In the genomic region with DNA sequence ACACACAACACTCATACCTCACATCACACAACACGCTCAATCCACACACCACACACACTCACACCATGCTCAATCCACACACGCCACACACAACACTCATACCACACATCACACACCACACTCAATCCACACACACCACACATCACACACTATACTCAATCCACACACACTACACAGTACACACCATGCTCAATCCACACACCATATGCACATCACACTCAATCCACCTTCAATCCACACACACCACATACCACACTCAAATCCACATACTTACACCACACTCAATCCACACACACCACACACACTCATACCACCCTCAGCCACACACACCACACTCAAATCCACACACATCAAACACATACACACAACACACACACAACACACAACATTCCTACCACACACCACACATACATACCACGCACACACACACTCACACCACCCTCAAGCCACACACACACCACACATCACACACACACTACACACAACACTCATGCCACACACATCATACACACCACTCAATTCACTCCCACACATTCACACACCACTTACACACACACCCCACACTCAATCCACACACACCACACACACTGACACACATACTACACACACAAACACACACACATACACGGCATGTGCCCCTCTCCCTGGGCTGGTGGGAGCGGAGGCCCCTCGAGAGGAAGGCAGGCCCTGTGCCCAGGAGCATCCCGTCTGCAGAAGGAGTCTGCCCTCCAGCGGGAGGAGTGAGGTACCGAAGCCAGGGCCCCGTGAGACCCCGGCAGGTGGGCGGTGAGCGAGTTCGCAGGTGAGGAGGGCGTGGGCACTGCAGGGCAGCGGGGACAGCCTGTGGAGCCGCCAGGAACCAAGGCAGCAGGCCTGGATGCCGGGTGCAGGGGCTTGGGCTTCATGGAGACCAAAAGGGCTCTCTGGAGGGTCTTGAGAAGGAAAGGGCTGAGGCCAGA, we compare ENCODE assay signal across 1 cellular context.
TF ChIP-seq lines count a peak whose summit lies in the region.

No MANE protein-coding gene starts in this region.

TF ChIP-seq in HepG2, 621 proteins besides CTCF, POLR2A, EP300 and RAD21 (continued from another document and continues in another):
- TF ChIP-seq ZNF501 (CRISPR knock-in tag; IDR thresholded peaks at IDR 0.05), result 0 out of 2 replicates have a peak, but pooled peaks have one; percentile 19
- TF ChIP-seq ZNF3 (CRISPR knock-in tag; IDR thresholded peaks at IDR 0.05), result no peak
- TF ChIP-seq NR2F6 (IDR thresholded peaks at IDR 0.05), result no peak
- no peak for TF ChIP-seq NR2F6 (CRISPR knock-in tag; IDR thresholded peaks at IDR 0.05)
- no peak for TF ChIP-seq HMG20A (CRISPR knock-in tag; IDR thresholded peaks at IDR 0.05; ENCODE audit: borderline replicate concordance)
- TF ChIP-seq, protein P1, sequence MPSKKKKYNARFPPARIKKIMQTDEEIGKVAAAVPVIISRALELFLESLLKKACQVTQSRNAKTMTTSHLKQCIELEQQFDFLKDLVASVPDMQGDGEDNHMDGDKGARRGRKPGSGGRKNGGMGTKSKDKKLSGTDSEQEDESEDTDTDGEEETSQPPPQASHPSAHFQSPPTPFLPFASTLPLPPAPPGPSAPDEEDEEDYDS (CRISPR knock-in tag; IDR thresholded peaks at IDR 0.05), result no peak
- TF ChIP-seq ZNF546 (CRISPR knock-in tag; conservative IDR thresholded peaks at IDR 0.05), result no peak
- TF ChIP-seq DMTF1 (CRISPR knock-in tag; IDR thresholded peaks at IDR 0.05), result no peak
- TF ChIP-seq ZNF570 (CRISPR knock-in tag; IDR thresholded peaks at IDR 0.05; ENCODE audit: borderline replicate concordance), result no peak
- no peak for TF ChIP-seq ZBTB1 (CRISPR knock-in tag; IDR thresholded peaks at IDR 0.05; ENCODE audit: borderline replicate concordance)
- peak; percentile 45; the same call in 1 of the 2 replicates for TF ChIP-seq ZFX (CRISPR knock-in tag; IDR thresholded peaks at IDR 0.05; ENCODE audit: low read depth)
- TF ChIP-seq ZNF619 (CRISPR knock-in tag; IDR thresholded peaks at IDR 0.05), result no peak
- TF ChIP-seq AHDC1 (CRISPR knock-in tag; IDR thresholded peaks at IDR 0.05; ENCODE audit: borderline replicate concordance), result no peak
- peak; percentile 40; the same call in 1 of the 2 replicates for TF ChIP-seq ZNF737 (CRISPR knock-in tag; IDR thresholded peaks at IDR 0.05; ENCODE audit: borderline replicate concordance)
- no peak for TF ChIP-seq KDM4B (CRISPR knock-in tag; IDR thresholded peaks at IDR 0.05)
- TF ChIP-seq CHD2 (IDR thresholded peaks at IDR 0.05; ENCODE audit: low read depth, low read length), result no peak
- no peak for TF ChIP-seq RORA (CRISPR knock-in tag; IDR thresholded peaks at IDR 0.05)
- TF ChIP-seq HHEX (CRISPR knock-in tag; IDR thresholded peaks at IDR 0.05), result no peak
- no peak for TF ChIP-seq GABPA (IDR thresholded peaks at IDR 0.05; ENCODE audit: low read depth, low read length)
- TF ChIP-seq GABPA (CRISPR knock-in tag; IDR thresholded peaks at IDR 0.05; ENCODE audit: low read depth), result no peak
- TF ChIP-seq ZSCAN21 (CRISPR knock-in tag; IDR thresholded peaks at IDR 0.05; ENCODE audit: borderline replicate concordance), result peak; percentile 13; the same call in 1 of the 2 replicates
- no peak for TF ChIP-seq RXRB (CRISPR knock-in tag; IDR thresholded peaks at IDR 0.05; ENCODE audit: borderline replicate concordance)
- TF ChIP-seq NKX3-1 (CRISPR knock-in tag; IDR thresholded peaks at IDR 0.05), result no peak
- no peak for TF ChIP-seq DPF2 (CRISPR knock-in tag; IDR thresholded peaks at IDR 0.05; ENCODE audit: borderline replicate concordance, low read depth)
- no peak for TF ChIP-seq PHF20 (CRISPR knock-in tag; IDR thresholded peaks at IDR 0.05)
- no peak for TF ChIP-seq BORCS8-MEF2B (CRISPR knock-in tag; IDR thresholded peaks at IDR 0.05)
- TF ChIP-seq HNRNPL (IDR thresholded peaks at IDR 0.05; ENCODE audit: low read depth, low read length), result peak; percentile 38; the same call in 1 of the 2 replicates
- TF ChIP-seq NR1H2 (CRISPR knock-in tag; IDR thresholded peaks at IDR 0.05; ENCODE audit: borderline replicate concordance, low read depth), result no peak
- 0 out of 2 replicates have a peak, but pooled peaks have one; percentile 20 for TF ChIP-seq ZNF672 (CRISPR knock-in tag; IDR thresholded peaks at IDR 0.05)
- TF ChIP-seq, protein P2, sequence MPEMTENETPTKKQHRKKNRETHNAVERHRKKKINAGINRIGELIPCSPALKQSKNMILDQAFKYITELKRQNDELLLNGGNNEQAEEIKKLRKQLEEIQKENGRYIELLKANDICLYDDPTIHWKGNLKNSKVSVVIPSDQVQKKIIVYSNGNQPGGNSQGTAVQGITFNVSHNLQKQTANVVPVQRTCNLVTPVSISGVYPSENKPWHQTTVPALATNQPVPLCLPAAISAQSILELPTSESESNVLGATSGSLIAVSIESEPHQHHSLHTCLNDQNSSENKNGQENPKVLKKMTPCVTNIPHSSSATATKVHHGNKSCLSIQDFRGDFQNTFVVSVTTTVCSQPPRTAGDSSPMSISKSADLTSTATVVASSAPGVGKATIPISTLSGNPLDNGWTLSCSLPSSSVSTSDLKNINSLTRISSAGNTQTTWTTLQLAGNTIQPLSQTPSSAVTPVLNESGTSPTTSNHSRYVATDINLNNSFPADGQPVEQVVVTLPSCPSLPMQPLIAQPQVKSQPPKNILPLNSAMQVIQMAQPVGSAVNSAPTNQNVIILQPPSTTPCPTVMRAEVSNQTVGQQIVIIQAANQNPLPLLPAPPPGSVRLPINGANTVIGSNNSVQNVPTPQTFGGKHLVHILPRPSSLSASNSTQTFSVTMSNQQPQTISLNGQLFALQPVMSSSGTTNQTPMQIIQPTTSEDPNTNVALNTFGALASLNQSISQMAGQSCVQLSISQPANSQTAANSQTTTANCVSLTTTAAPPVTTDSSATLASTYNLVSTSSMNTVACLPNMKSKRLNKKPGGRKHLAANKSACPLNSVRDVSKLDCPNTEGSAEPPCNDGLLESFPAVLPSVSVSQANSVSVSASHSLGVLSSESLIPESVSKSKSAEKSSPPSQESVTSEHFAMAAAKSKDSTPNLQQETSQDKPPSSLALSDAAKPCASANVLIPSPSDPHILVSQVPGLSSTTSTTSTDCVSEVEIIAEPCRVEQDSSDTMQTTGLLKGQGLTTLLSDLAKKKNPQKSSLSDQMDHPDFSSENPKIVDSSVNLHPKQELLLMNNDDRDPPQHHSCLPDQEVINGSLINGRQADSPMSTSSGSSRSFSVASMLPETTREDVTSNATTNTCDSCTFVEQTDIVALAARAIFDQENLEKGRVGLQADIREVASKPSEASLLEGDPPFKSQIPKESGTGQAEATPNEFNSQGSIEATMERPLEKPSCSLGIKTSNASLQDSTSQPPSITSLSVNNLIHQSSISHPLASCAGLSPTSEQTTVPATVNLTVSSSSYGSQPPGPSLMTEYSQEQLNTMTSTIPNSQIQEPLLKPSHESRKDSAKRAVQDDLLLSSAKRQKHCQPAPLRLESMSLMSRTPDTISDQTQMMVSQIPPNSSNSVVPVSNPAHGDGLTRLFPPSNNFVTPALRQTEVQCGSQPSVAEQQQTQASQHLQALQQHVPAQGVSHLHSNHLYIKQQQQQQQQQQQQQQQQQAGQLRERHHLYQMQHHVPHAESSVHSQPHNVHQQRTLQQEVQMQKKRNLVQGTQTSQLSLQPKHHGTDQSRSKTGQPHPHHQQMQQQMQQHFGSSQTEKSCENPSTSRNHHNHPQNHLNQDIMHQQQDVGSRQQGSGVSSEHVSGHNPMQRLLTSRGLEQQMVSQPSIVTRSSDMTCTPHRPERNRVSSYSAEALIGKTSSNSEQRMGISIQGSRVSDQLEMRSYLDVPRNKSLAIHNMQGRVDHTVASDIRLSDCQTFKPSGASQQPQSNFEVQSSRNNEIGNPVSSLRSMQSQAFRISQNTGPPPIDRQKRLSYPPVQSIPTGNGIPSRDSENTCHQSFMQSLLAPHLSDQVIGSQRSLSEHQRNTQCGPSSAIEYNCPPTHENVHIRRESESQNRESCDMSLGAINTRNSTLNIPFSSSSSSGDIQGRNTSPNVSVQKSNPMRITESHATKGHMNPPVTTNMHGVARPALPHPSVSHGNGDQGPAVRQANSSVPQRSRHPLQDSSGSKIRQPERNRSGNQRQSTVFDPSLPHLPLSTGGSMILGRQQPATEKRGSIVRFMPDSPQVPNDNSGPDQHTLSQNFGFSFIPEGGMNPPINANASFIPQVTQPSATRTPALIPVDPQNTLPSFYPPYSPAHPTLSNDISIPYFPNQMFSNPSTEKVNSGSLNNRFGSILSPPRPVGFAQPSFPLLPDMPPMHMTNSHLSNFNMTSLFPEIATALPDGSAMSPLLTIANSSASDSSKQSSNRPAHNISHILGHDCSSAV (CRISPR knock-in tag; IDR thresholded peaks at IDR 0.05; ENCODE audit: borderline replicate concordance), result no peak
- TF ChIP-seq RFX3 (CRISPR knock-in tag; IDR thresholded peaks at IDR 0.05), result no peak
- TF ChIP-seq, protein P3, sequence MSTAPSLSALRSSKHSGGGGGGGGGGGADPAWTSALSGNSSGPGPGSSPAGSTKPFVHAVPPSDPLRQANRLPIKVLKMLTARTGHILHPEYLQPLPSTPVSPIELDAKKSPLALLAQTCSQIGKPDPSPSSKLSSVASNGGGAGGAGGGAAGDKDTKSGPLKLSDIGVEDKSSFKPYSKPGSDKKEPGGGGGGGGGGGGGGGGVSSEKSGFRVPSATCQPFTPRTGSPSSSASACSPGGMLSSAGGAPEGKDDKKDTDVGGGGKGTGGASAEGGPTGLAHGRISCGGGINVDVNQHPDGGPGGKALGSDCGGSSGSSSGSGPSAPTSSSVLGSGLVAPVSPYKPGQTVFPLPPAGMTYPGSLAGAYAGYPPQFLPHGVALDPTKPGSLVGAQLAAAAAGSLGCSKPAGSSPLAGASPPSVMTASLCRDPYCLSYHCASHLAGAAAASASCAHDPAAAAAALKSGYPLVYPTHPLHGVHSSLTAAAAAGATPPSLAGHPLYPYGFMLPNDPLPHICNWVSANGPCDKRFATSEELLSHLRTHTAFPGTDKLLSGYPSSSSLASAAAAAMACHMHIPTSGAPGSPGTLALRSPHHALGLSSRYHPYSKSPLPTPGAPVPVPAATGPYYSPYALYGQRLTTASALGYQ (CRISPR knock-in tag; IDR thresholded peaks at IDR 0.05), result no peak
- TF ChIP-seq XBP1 (CRISPR knock-in tag; IDR thresholded peaks at IDR 0.05), result no peak
- TF ChIP-seq NR2C2 (CRISPR knock-in tag; IDR thresholded peaks at IDR 0.05; ENCODE audit: borderline replicate concordance), result no peak
- no peak for TF ChIP-seq HOXA9 (CRISPR knock-in tag; IDR thresholded peaks at IDR 0.05; ENCODE audit: borderline replicate concordance)
- TF ChIP-seq, protein P4, sequence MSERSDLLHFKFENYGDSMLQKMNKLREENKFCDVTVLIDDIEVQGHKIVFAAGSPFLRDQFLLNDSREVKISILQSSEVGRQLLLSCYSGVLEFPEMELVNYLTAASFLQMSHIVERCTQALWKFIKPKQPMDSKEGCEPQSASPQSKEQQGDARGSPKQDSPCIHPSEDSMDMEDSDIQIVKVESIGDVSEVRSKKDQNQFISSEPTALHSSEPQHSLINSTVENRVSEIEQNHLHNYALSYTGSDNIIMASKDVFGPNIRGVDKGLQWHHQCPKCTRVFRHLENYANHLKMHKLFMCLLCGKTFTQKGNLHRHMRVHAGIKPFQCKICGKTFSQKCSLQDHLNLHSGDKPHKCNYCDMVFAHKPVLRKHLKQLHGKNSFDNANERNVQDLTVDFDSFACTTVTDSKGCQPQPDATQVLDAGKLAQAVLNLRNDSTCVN (CRISPR knock-in tag; IDR thresholded peaks at IDR 0.05; ENCODE audit: borderline replicate concordance), result no peak
- TF ChIP-seq ZNF773 (CRISPR knock-in tag; IDR thresholded peaks at IDR 0.05; ENCODE audit: borderline replicate concordance), result no peak
- TF ChIP-seq NR2F1 (CRISPR knock-in tag; IDR thresholded peaks at IDR 0.05), result no peak
- no peak for TF ChIP-seq ZNF614 (CRISPR knock-in tag; IDR thresholded peaks at IDR 0.05; ENCODE audit: borderline replicate concordance)
- no peak for TF ChIP-seq ZFY (CRISPR knock-in tag; IDR thresholded peaks at IDR 0.05)
- no peak for TF ChIP-seq ZNF567 (CRISPR knock-in tag; IDR thresholded peaks at IDR 0.05; ENCODE audit: borderline replicate concordance)
